ENCODE assay signal across 9 cellular contexts in genomic region chr2:62215306-62216064, GRCh38. TPM values are rescaled to one million over a fixed set of nuclear protein-coding genes. Genes with fewer than 3 reads are reported as not detected.
DNase-seq lines count a peak whose midpoint lies in the region; ATAC-seq and TF ChIP-seq lines count a peak whose summit lies in the region.
"Had no signal": no experiment of that assay in that cellular context is flagged by ENCODE, and none has a peak within 500 bp of the region (broad histone marks: within the 10 kb centered on the region; RNA-seq: fewer than 3 reads in every experiment).

No MANE protein-coding gene starts in this region.

- H3K27me3 ChIP-seq in esophagus muscularis mucosa (no peaks in the 10 kb centered on the region), trophoblast cell (ENCODE audit: insufficient read depth, low read length) (no peaks in the 10 kb centered on the region)

- H2BK5ac ChIP-seq in trophoblast cell (ENCODE audit: low read depth, low read length, poor library complexity) = no peak overlapping the region

- peaks cover 39% of the 10 kb centered on the region for H3K79me2 ChIP-seq in trophoblast cell (ENCODE audit: control insufficient read depth, insufficient read depth, low read length, poor library complexity)

- H3K4me2 ChIP-seq in trophoblast cell (ENCODE audit: low read length) = peak overlapping the region; percentile 36

- no peak for TF ChIP-seq POLR2A in esophagus muscularis mucosa (IDR thresholded peaks at IDR 0.05; ENCODE audit: low read depth)

- no peak overlapping the region for H2BK120ac ChIP-seq in trophoblast cell (ENCODE audit: insufficient read depth, low read length, poor library complexity)

- H3K4me1 ChIP-seq in esophagus muscularis mucosa (peaks cover 59 to 76% (median 64%) of the 10 kb centered on the region in 4 donors), trophoblast cell (ENCODE audit: control insufficient read depth in 1 of 2, insufficient read depth in 2 of 2, low read length in 2 of 2) (peaks cover 22 to 34% of the 10 kb centered on the region in 2 experiments)

- WGBS in esophagus muscularis mucosa = 74% methylated on average over 10 of the region's 11 CpGs
- no CpG with 5 or more reads among the region's 11 CpGs for WGBS in trophoblast cell (ENCODE audit: extremely low coverage, insufficient coverage, insufficient read length)

- no peak overlapping the region for H3K23ac ChIP-seq in trophoblast cell (ENCODE audit: low read length)

- no peak overlapping the region for H2AFZ ChIP-seq in trophoblast cell (ENCODE audit: insufficient read depth, low read length, poor library complexity)

- peak overlapping the region; percentile 10 for H3K14ac ChIP-seq in trophoblast cell (ENCODE audit: low read length)

- H3K4ac ChIP-seq in trophoblast cell (ENCODE audit: low read depth, low read length) = peak overlapping the region; percentile 51

- H3K4me3 ChIP-seq in esophagus muscularis mucosa (no peak overlapping the region), trophoblast cell (ENCODE audit: low read depth, low read length) (no peak overlapping the region)

- no peak overlapping the region for H4K91ac ChIP-seq in trophoblast cell (ENCODE audit: low read depth, low read length)

- DNase-seq in EL (peak; percentile 38), esophagus muscularis mucosa (ENCODE audit: extremely low spot score) (no peak), trophoblast cell (peak; percentile 39 to 60), T-helper 1 cell (no peak), GM03348 (ENCODE audit: low spot score) (no peak), NCI-H146 treated with DMSO at 0.1 percent for 48 hours (lab: John Stamatoyannopoulos, UW; ENCODE audit: unreplicated experiment) (no peak)
- no peak for DNase-seq in activated CD8-positive, alpha-beta memory T cell treated with anti-CD3 and anti-CD28 coated beads for 24 hours
- DNase-seq: NCI-H1436 had no signal

- H3K27ac ChIP-seq in esophagus muscularis mucosa (replicated peaks in 1 of 4) (peak overlapping the region in 3 of 4 donors; percentile 7 to 40 (median 9)), trophoblast cell (ENCODE audit: low read depth, low read length) (peak overlapping the region; percentile 44)

- peak overlapping the region; percentile 13 for H3K18ac ChIP-seq in trophoblast cell (ENCODE audit: low read length)

- peak; percentile 40; the same call in 1 of the 3 replicates for ATAC-seq in SK-N-SH treated with all-trans-retinoic acid at 6 μM for 48 hours

- H4K12ac ChIP-seq in trophoblast cell (ENCODE audit: low read depth, low read length) = no peak overlapping the region

- no peak for TF ChIP-seq CTCF in esophagus muscularis mucosa (IDR thresholded peaks at IDR 0.05)

- peak overlapping the region; percentile 21 for H2BK12ac ChIP-seq in trophoblast cell (ENCODE audit: low read length)

- peaks cover 6% of the 10 kb centered on the region for H3K79me1 ChIP-seq in trophoblast cell (ENCODE audit: low read length)

- no peaks in the 10 kb centered on the region for H3K36me3 ChIP-seq in esophagus muscularis mucosa
- H3K36me3 ChIP-seq in trophoblast cell (ENCODE audit: control insufficient read depth in 1 of 2, insufficient read depth in 2 of 2, low read length in 2 of 2) = peaks cover 4 to 6% of the 10 kb centered on the region in 2 experiments

- H3K9me3 ChIP-seq in esophagus muscularis mucosa (no peaks in the 10 kb centered on the region), trophoblast cell (ENCODE audit: insufficient read depth, low read depth, low read length) (peaks cover 3% of the 10 kb centered on the region)

- no peak for TF ChIP-seq EP300 in esophagus muscularis mucosa (IDR thresholded peaks at IDR 0.05)

- no peak overlapping the region for H3K9ac ChIP-seq in trophoblast cell (ENCODE audit: low read length)

- H4K8ac ChIP-seq in trophoblast cell (ENCODE audit: low read depth, low read length) = no peak overlapping the region

- intact Hi-C loops in esophagus muscularis mucosa (cut with DNase I) = no loop called here

- no peak overlapping the region for H2AK5ac ChIP-seq in trophoblast cell (ENCODE audit: low read length)

TF ChIP-seq in SK-N-SH treated with all-trans-retinoic acid at 6 μM for 48 hours, 23 proteins besides CTCF, POLR2A, EP300 and RAD21:
- no peak for TF ChIP-seq RARB (CRISPR knock-in tag; IDR thresholded peaks at IDR 0.05)
- TF ChIP-seq TCF4 (CRISPR knock-in tag; IDR thresholded peaks at IDR 0.05; ENCODE audit: borderline replicate concordance) = peak; percentile 26; the same call in 1 of the 2 replicates
TF ChIP-seq in SK-N-SH treated with all-trans-retinoic acid at 6 μM for 48 hours: peak in this region for 1.

RNA-seq across cellular contexts. Expression of gene B3GNT2, which starts 19.6 kb away (rescaled TPM):
- 10 to 100 TPM; 11.6 to 16.3 (median 14.5) TPM for total RNA-seq in esophagus muscularis mucosa
- 24.8 and 26.0 TPM in 2 replicates for polyA plus RNA-seq in trophoblast cell (2013)

Comparison
In these comparisons a context has a peak if more than half of its experiments do, and no peak if none do; other contexts are left out.
1. DNase-seq: peak in EL (single experiment) and trophoblast cell (2 of 2); none in esophagus muscularis mucosa (single experiment), T-helper 1 cell (0 of 5), GM03348 (single experiment), NCI-H146 treated with DMSO at 0.1 percent for 48 hours (single experiment) and activated CD8-positive, alpha-beta memory T cell treated with anti-CD3 and anti-CD28 coated beads for 24 hours (single experiment).